ENCODE assay signal across 8 cellular contexts in the genomic region with DNA sequence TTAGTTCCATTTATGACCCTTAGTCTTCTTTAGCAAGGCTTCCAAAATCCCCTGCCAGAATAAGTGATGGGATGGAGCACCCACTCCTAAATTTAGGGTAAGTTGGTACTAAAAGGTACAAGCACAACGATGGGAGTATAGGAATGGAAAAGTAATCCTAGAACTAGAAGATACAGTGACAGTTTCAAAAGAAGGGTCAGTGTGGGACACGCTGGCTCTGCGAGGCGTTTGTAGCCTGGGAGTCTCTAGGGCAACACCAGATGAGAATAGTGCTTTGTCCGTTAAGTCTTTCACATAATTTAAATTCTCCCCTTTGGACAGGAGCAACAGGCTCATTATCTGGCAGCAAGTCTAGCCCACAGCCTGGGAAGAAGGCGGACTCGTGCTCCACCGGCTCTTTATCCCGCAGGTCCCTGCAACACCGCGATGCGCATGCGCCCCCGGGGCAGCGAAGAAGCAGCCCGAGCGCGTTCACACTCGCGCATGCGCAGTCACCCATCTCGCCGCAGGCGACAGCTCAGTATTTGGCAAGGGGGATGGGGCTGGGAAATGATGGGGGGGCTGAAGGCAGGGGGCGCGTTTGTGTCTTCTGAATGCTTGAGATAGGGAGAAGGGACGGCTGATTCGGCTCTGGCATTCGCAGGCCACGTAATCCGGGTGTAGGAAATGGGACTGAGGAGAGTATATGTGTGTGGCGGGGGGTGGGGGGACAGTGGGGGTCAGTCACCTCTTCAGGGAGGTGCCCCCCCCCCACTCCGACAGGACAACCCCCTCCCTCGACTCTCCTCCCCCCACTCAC. TPM values are rescaled to one million over a fixed set of nuclear protein-coding genes. Genes with fewer than 3 reads are reported as not detected.
DNase-seq lines count a peak whose midpoint lies in the region; ATAC-seq and TF ChIP-seq lines count a peak whose summit lies in the region.

No MANE protein-coding gene starts in this region.

- peak; percentile 49 for ATAC-seq in CD4-positive, alpha-beta T cell (ENCODE audit: poor library complexity)
- ATAC-seq in GM21360 (IDR thresholded peaks at IDR 0.05; ENCODE audit: unreplicated experiment), result peak; percentile 48

- peaks cover 25% of the 10 kb centered on the region for H3K4me1 ChIP-seq in OCI-LY1 (ENCODE audit: insufficient read depth, low read length, severe bottlenecking)
- peaks cover 45% of the 10 kb centered on the region for H3K4me1 ChIP-seq in mononuclear cell (ENCODE audit: insufficient read depth, low read length)

- H3K9ac ChIP-seq in OCI-LY1 (ENCODE audit: low read length), result peak overlapping the region; percentile 78

- H3K9me3 Mint-ChIP-seq in CD4-positive, alpha-beta T cell, result no peaks in the 10 kb centered on the region

- peak; percentile 91 to 99 (median 96) for DNase-seq in CD4-positive, alpha-beta T cell
- peak; percentile 96 for DNase-seq in HuH-7.5 (ENCODE audit: low spot score)
- peak; percentile 94 for DNase-seq in activated T-cell treated with anti-CD3 and anti-CD28 coated beads for 24 hours (ENCODE audit: low read depth)
- DNase-seq in epithelial cell of prostate (ENCODE audit: low read depth, low spot score), result peak; percentile 39
- peak; percentile 92 to 95 for DNase-seq in stimulated activated CD8-positive, alpha-beta memory T cell treated with anti-CD3 and anti-CD28 coated beads, Interleukin-2, amount 100 ng/mL, for 1 hour (ENCODE audit: low read depth in 2 of 2)

- intact Hi-C loops in CD4-positive, alpha-beta T cell (cut with DNase I, micrococcal nuclease), result loop anchor here in 1 of 2 experiments (5.0 kb wide), 1 partner anchor 35 kb away; no protein-coding TSS in a partner anchor

- H3F3A ChIP-seq in OCI-LY1 (ENCODE audit: insufficient read depth, low read length), result peaks cover 5% of the 10 kb centered on the region; the same call in 1 of the 2 replicates

- H3K36me3 ChIP-seq in OCI-LY1 (ENCODE audit: insufficient read depth, low read length), result peaks cover 19% of the 10 kb centered on the region; the same call in 1 of the 2 replicates

- H3K27me3 Mint-ChIP-seq in CD4-positive, alpha-beta T cell, result peaks cover 5% of the 10 kb centered on the region

- peak overlapping the region; percentile 98 for H3K4me3 Mint-ChIP-seq in CD4-positive, alpha-beta T cell

- H3K27ac Mint-ChIP-seq in CD4-positive, alpha-beta T cell, result peak overlapping the region; percentile 95

- H3K9me2 ChIP-seq in OCI-LY1 (ENCODE audit: low read depth, low read length), result no peaks in the 10 kb centered on the region

- peaks cover 57% of the 10 kb centered on the region for H3K4me1 Mint-ChIP-seq in CD4-positive, alpha-beta T cell (ENCODE audit: low read depth)

- no peak for TF ChIP-seq CTCF in CD4-positive, alpha-beta T cell (IDR thresholded peaks at IDR 0.05)
- peak; percentile 11; the same call in 1 of the 2 replicates for TF ChIP-seq CTCF in OCI-LY1 (IDR thresholded peaks at IDR 0.05; ENCODE audit: low read length)

- H3K4me3 ChIP-seq in OCI-LY1 (ENCODE audit: low read depth, low read length, poor library complexity, severe bottlenecking), result peak overlapping the region; percentile 71
- H3K4me3 ChIP-seq in mononuclear cell (ENCODE audit: low read length), result peak overlapping the region; percentile 53

- peak overlapping the region; percentile 99 for H3K4me2 ChIP-seq in OCI-LY1 (ENCODE audit: low read length)

- POLR2A ChIA-PET in CD4-positive, alpha-beta T cell (lab: Charles Lee), result interaction anchor here (0.6 to 1.5 kb wide), 16 partner anchors 10 to 270 kb away, joined by 3 to 16 read pairs (median 4); a partner anchor contains a TSS

- peaks cover 3% of the 10 kb centered on the region; the same call in 1 of the 2 replicates for H4K20me1 ChIP-seq in OCI-LY1 (ENCODE audit: insufficient read depth, low read length)

- H3K79me2 ChIP-seq in OCI-LY1 (ENCODE audit: insufficient read depth, low read length), result peaks cover 41% of the 10 kb centered on the region

- peak overlapping the region; percentile 98 for H3K27ac ChIP-seq in CD4-positive, alpha-beta T cell (ENCODE audit: low read depth, low read length)
- H3K27ac ChIP-seq in OCI-LY1 (ENCODE audit: low read depth, low read length, poor library complexity, severe bottlenecking) (peak overlapping the region; percentile 86), epithelial cell of prostate (peak overlapping the region; percentile 84)

- H2AFZ ChIP-seq in OCI-LY1 (ENCODE audit: low read length), result no peak overlapping the region

- no peaks in the 10 kb centered on the region for H3K9me3 ChIP-seq in CD4-positive, alpha-beta T cell (ENCODE audit: control insufficient read depth, low read length)
- H3K9me3 ChIP-seq in OCI-LY1 (ENCODE audit: low read length) (no peaks in the 10 kb centered on the region), mononuclear cell (ENCODE audit: low read depth, low read length) (no peaks in the 10 kb centered on the region)

- no peaks in the 10 kb centered on the region for H3K27me3 ChIP-seq in CD4-positive, alpha-beta T cell (ENCODE audit: control insufficient read depth, insufficient read depth, low read length)
- no peaks in the 10 kb centered on the region for H3K27me3 ChIP-seq in OCI-LY1 (ENCODE audit: insufficient read depth, low read length)
- no peaks in the 10 kb centered on the region for H3K27me3 ChIP-seq in mononuclear cell (ENCODE audit: insufficient read depth, low read length)

- CTCF ChIA-PET in CD4-positive, alpha-beta T cell (lab: Charles Lee), result interaction anchor here (1.0 to 1.3 kb wide), 2 partner anchors 18 to 107 kb away, joined by 4 to 6 read pairs; no protein-coding TSS in a partner anchor

- H3K36me3 Mint-ChIP-seq in CD4-positive, alpha-beta T cell (ENCODE audit: low read depth), result peaks cover 51% of the 10 kb centered on the region

RNA-seq across cellular contexts. Expression of a gene that starts 0.6 kb away (rescaled TPM):
- total RNA-seq in CD4-positive, alpha-beta T cell, result 10 to 100 TPM; 38.7 to 41.5 TPM
- total RNA-seq in mononuclear cell, result 27.4 TPM

RNA-seq across cellular contexts. Expression of a gene that starts 30.4 kb away (rescaled TPM):
- 10 to 100 TPM; 44.0 to 46.8 TPM for total RNA-seq in CD4-positive, alpha-beta T cell
- 38.7 TPM for total RNA-seq in mononuclear cell

Comparison
In these comparisons a context has a peak if more than half of its experiments do, and no peak if none do; other contexts are left out.
1. Peak in every context shown above with its lines: DNase-seq, ATAC-seq, H3K4me3 ChIP-seq and H3K27ac ChIP-seq.
2. DNase-seq: peak in every context shown above with its lines; median percentile 96 in HuH-7.5; 96 in CD4-positive, alpha-beta T cell; 94 in activated T-cell treated with anti-CD3 and anti-CD28 coated beads for 24 hours; 94 in stimulated activated CD8-positive, alpha-beta memory T cell treated with anti-CD3 and anti-CD28 coated beads, Interleukin-2, amount 100 ng/mL, for 1 hour; 39 in epithelial cell of prostate.